In the genomic region with DNA sequence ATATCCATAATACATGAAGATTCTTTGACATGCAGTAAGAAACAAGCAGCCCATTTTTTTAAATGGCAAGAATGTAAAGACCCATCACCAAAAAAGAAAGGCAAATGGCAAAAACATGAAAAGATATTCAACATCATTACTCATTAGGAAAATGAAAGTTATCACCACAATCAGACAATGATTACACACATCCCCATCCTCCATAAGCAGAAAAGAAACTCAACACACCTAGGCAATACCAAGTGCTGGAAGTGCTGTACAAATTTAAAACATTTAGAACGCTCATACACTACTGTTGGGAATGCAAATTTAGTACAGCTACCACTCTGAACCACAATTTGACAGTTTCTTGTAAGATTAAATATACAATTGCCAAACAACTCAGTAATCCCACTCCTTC, we compare ENCODE assay signal across 31 cellular contexts.
DNase-seq lines count a peak whose midpoint lies in the region; ATAC-seq and TF ChIP-seq lines count a peak whose summit lies in the region.
"Had no signal": no experiment of that assay in that cellular context is flagged by ENCODE, and none has a peak within 500 bp of the region (broad histone marks: within the 10 kb centered on the region; RNA-seq: fewer than 3 reads in every experiment).

No MANE protein-coding gene starts in this region.

- no peak for TF ChIP-seq RAD21 in IMR-90 (IDR thresholded peaks at IDR 0.05; ENCODE audit: low read length)

- peaks cover 6% of the 10 kb centered on the region for H3K4me1 ChIP-seq in IMR-90 (ENCODE audit: control insufficient read depth, insufficient read depth, low read length)
- H3K4me1 ChIP-seq: ascending aorta, BLaER1, gastrocnemius medialis, left lung, testis, uterus had no signal

- no peak overlapping the region for H3K56ac ChIP-seq in IMR-90 (ENCODE audit: extremely low read depth, insufficient read depth, low read length)

- no peak overlapping the region for H4K8ac ChIP-seq in IMR-90 (ENCODE audit: low read depth in 2 of 2, low read length in 2 of 2)

- no peaks in the 10 kb centered on the region for H3K27me3 ChIP-seq in IMR-90 (ENCODE audit: control insufficient read depth, insufficient read depth, low read length)
- H3K27me3 ChIP-seq: ascending aorta, BLaER1, gastrocnemius medialis, left lung, testis, uterus had no signal

- H3K4me3 ChIP-seq in IMR-90 (ENCODE audit: insufficient read depth, low read depth, low read length): no peak overlapping the region
- H3K4me3 ChIP-seq: ascending aorta, BLaER1, gastrocnemius medialis, left lung, mucosa of descending colon, testis, uterus had no signal

- no CpG with 5 or more reads among the region's 1 CpG for WGBS in IMR-90 (ENCODE audit: extremely low coverage in 2 of 2, insufficient read length in 1 of 2), 2 experiments

- H3K23ac ChIP-seq in IMR-90 (ENCODE audit: low read depth, low read length): no peak overlapping the region

- no peak overlapping the region for H2BK5ac ChIP-seq in IMR-90 (ENCODE audit: low read depth, low read length, poor library complexity, severe bottlenecking)

- in situ Hi-C loops in IMR-90 (cut with MboI; ENCODE audit: low sequenced_read_pairs): no loop called here

- peak overlapping the region; percentile 55; the same call in 1 of the 2 replicates for H2BK20ac ChIP-seq in IMR-90 (ENCODE audit: low read depth, low read length)

- no peak overlapping the region for H2AK9ac ChIP-seq in IMR-90 (replicated peaks; ENCODE audit: low read depth, low read length, poor library complexity)

- BruUV-seq in IMR-90 (replicated peaks; lab: Mats Ljungman, UMichigan): no TSS peak

- no peak overlapping the region for H3K9ac ChIP-seq in IMR-90 (ENCODE audit: low read depth, low read length)
- H3K9ac ChIP-seq: BLaER1 had no signal

- no peak overlapping the region for H4K91ac ChIP-seq in IMR-90 (ENCODE audit: insufficient read depth, low read depth, low read length)

- H3K36me3 ChIP-seq in IMR-90 (ENCODE audit: control insufficient read depth, insufficient read depth, low read length): no peaks in the 10 kb centered on the region
- H3K36me3 ChIP-seq: ascending aorta, BLaER1, gastrocnemius medialis, left lung, uterus had no signal

- no peak overlapping the region for H3K14ac ChIP-seq in IMR-90 (replicated peaks; ENCODE audit: low read depth, low read length)

- H3K36me3 Mint-ChIP-seq in mesothelial cell of epicardium: no peaks in the 10 kb centered on the region
- H3K36me3 Mint-ChIP-seq: activated naive CD4-positive, alpha-beta T cell treated with anti-CD3 and anti-CD28 coated beads, Interleukin-2, amount 50 U/mL, for 72 hours; stimulated activated naive B cell treated with anti-CD40 and anti-IgM and Interleukin-4, amounts not matched to agents 10 μg/mL and 1 μg/mL and 100 μg/mL, for 72 hours had no signal

- ATAC-seq in GM18870 (IDR thresholded peaks at IDR 0.05; ENCODE audit: unreplicated experiment) (peak; percentile 91), GM21390 (IDR thresholded peaks at IDR 0.05; ENCODE audit: unreplicated experiment) (peak; percentile 81), HG03064 (IDR thresholded peaks at IDR 0.05; ENCODE audit: low read depth, unreplicated experiment) (peak; percentile 67), IMR-90 (ENCODE audit: low read depth) (no peak)
- ATAC-seq: activated CD4-positive, CD25-positive, alpha-beta regulatory T cell treated with anti-CD3 and anti-CD28 coated beads, Interleukin-2, amount 50 U/mL, for 24 hours; gastrocnemius medialis; left lung; mucosa of descending colon; stimulated activated naive B cell treated with anti-CD40 and anti-IgM and Interleukin-4, amounts not matched to agents 10 μg/mL and 1 μg/mL and 100 μg/mL, for 72 hours had no signal

- no peak for TF ChIP-seq POLR2A in IMR-90 (IDR thresholded peaks at IDR 0.05; ENCODE audit: low read depth, low read length)

- H3K27ac ChIP-seq in IMR-90 (ENCODE audit: insufficient read depth, low read length): no peak overlapping the region
- H3K27ac ChIP-seq: ascending aorta, BLaER1, gastrocnemius medialis, left lung, testis, uterus had no signal

- no peaks in the 10 kb centered on the region for H3K9me1 ChIP-seq in IMR-90 (ENCODE audit: insufficient read depth, low read length)

- H3K9me3 Mint-ChIP-seq in mesothelial cell of epicardium: no peaks in the 10 kb centered on the region
- H3K9me3 Mint-ChIP-seq: activated CD4-positive, alpha-beta memory T cell treated with anti-CD3 and anti-CD28 coated beads, Interleukin-2, amount 10 ng/mL, durations not matched to agents 7 days and 5 days; dendritic cell treated with granulocyte-macrophage colony-stimulating factor and Interleukin-4, amounts not matched to agents 40 ng/mL and 50 ng/mL, for 4 days; H9; nephron had no signal

- no peak overlapping the region for H3K4ac ChIP-seq in IMR-90 (ENCODE audit: low read depth, low read length)

- H2BK15ac ChIP-seq in IMR-90 (ENCODE audit: low read depth, low read length): no peak overlapping the region

- POLR2A ChIA-PET in IMR-90 (lab: Charles Lee; ENCODE audit: unreplicated experiment): no interaction called here

- dilution Hi-C loops in IMR-90 (cut with HindIII; ENCODE audit: low sequenced_read_pairs, unreplicated experiment): no loop called here

- no peaks in the 10 kb centered on the region for H3K27me3 Mint-ChIP-seq in mesothelial cell of epicardium (ENCODE audit: low read depth)
- H3K27me3 Mint-ChIP-seq: activated CD4-positive, alpha-beta memory T cell treated with anti-CD3 and anti-CD28 coated beads, Interleukin-2, amount 10 ng/mL, durations not matched to agents 7 days and 5 days; dendritic cell treated with granulocyte-macrophage colony-stimulating factor and Interleukin-4, amounts not matched to agents 40 ng/mL and 50 ng/mL, for 4 days had no signal

- TF ChIP-seq CTCF in IMR-90 (conservative IDR thresholded peaks at IDR 0.05; ENCODE audit: low read depth, low read length): no peak
- TF ChIP-seq CTCF in mesothelial cell of epicardium (IDR thresholded peaks at IDR 0.05; ENCODE audit: unreplicated experiment): no peak

- H3K4me3 Mint-ChIP-seq in mesothelial cell of epicardium: no peak overlapping the region
- H3K4me3 Mint-ChIP-seq: activated CD4-positive, alpha-beta memory T cell treated with anti-CD3 and anti-CD28 coated beads, Interleukin-2, amount 10 ng/mL, durations not matched to agents 7 days and 5 days; dendritic cell treated with granulocyte-macrophage colony-stimulating factor and Interleukin-4, amounts not matched to agents 40 ng/mL and 50 ng/mL, for 4 days; H9; nephron; stimulated activated naive B cell treated with anti-CD40 and anti-IgM and Interleukin-4, amounts not matched to agents 10 μg/mL and 1 μg/mL and 100 μg/mL, for 72 hours had no signal

- H2BK120ac ChIP-seq in IMR-90 (ENCODE audit: low read depth, low read length): no peak overlapping the region

- peaks cover 16% of the 10 kb centered on the region for H3K4me1 Mint-ChIP-seq in mesothelial cell of epicardium
- H3K4me1 Mint-ChIP-seq: H9; stimulated activated naive B cell treated with anti-CD40 and anti-IgM and Interleukin-4, amounts not matched to agents 10 μg/mL and 1 μg/mL and 100 μg/mL, for 72 hours had no signal

- H2AFZ ChIP-seq in IMR-90 (replicated peaks; ENCODE audit: low read length, poor library complexity): no peak overlapping the region

- H2AK5ac ChIP-seq in IMR-90 (ENCODE audit: low read depth, low read length): no peak overlapping the region

- H4K5ac ChIP-seq in IMR-90 (ENCODE audit: low read depth, low read length): no peak overlapping the region

- no peak overlapping the region for H3K4me2 ChIP-seq in IMR-90 (ENCODE audit: low read depth, low read length)
- H3K4me2 ChIP-seq: BLaER1 had no signal

- H4K20me1 ChIP-seq in IMR-90 (ENCODE audit: insufficient read depth, low read length): no peaks in the 10 kb centered on the region
- H4K20me1 ChIP-seq: BLaER1 had no signal

- H3K9me3 ChIP-seq in IMR-90 (ENCODE audit: control insufficient read depth, insufficient read depth, low read length): no peaks in the 10 kb centered on the region
- H3K9me3 ChIP-seq: ascending aorta, BLaER1, gastrocnemius medialis, left lung, mucosa of descending colon, testis, uterus had no signal

- intact Hi-C loops in IMR-90 (cut with micrococcal nuclease): loop anchor here (5.0 kb wide), 1 partner anchor 907 kb away; no protein-coding TSS in a partner anchor

- H3K79me1 ChIP-seq in IMR-90 (ENCODE audit: low read depth in 1 of 2, low read length in 2 of 2): no peaks in the 10 kb centered on the region

- no peak for DNase-seq in IMR-90
- no peak for DNase-seq in mesothelial cell of epicardium (ENCODE audit: low spot score in 2 of 2, unreplicated experiment in 2 of 2)
- DNase-seq in NCI-H1436 (lab: John Stamatoyannopoulos, UW): no peak
- no peak for DNase-seq in middle frontal gyrus (ENCODE audit: extremely low spot score, low spot score)
- DNase-seq in stimulated activated CD4-positive, alpha-beta T cell treated with anti-CD3 and anti-CD28 coated beads, Interleukin-12 subunit alpha, Interleukin-12 subunit beta, amount 100 ng/mL, for 4 hours: no peak
- DNase-seq: activated CD4-positive, alpha-beta memory T cell treated with anti-CD3 and anti-CD28 coated beads, Interleukin-2, amount 10 ng/mL, durations not matched to agents 7 days and 5 days; caudate nucleus; DND-41; gastrocnemius medialis; H9; hypothalamus; left lung; mucosa of descending colon; NCI-H1092; NCI-H2029; NCI-H69; stimulated activated CD4-positive, alpha-beta T cell treated with anti-CD3 and anti-CD28 coated beads, Interleukin-4, amount 100 ng/mL, for 24 hours; stimulated activated naive B cell treated with anti-CD40 and anti-IgM and Interleukin-4, amounts not matched to agents 10 μg/mL and 1 μg/mL and 100 μg/mL, for 72 hours; T-helper 1 cell; testis; uterus had no signal

- CTCF ChIA-PET in IMR-90 (lab: Yijun Ruan, JAX): no interaction called here

- H3K18ac ChIP-seq in IMR-90 (ENCODE audit: low read depth, low read length): no peak overlapping the region

- H3K27ac Mint-ChIP-seq in mesothelial cell of epicardium: no peak overlapping the region
- H3K27ac Mint-ChIP-seq: activated CD4-positive, alpha-beta memory T cell treated with anti-CD3 and anti-CD28 coated beads, Interleukin-2, amount 10 ng/mL, durations not matched to agents 7 days and 5 days; activated naive CD4-positive, alpha-beta T cell treated with anti-CD3 and anti-CD28 coated beads, Interleukin-2, amount 50 U/mL, for 72 hours; activated T-helper 2 cell treated with anti-CD3 and anti-CD28 coated beads, Interferon-gamma antibody, Interleukin-2, Interleukin-4, amounts not matched to agents 10 μg/mL and 5 μg/mL and 100 μg/mL, durations not matched to agents 14 hours and 24 hours and 36 hours; dendritic cell treated with granulocyte-macrophage colony-stimulating factor and Interleukin-4, amounts not matched to agents 40 ng/mL and 50 ng/mL, for 4 days; H9; nephron; stimulated activated naive B cell treated with anti-CD40 and anti-IgM and Interleukin-4, amounts not matched to agents 10 μg/mL and 1 μg/mL and 100 μg/mL, for 72 hours had no signal

TF ChIP-seq in IMR-90, 13 proteins besides CTCF, POLR2A, EP300 and RAD21 (continues in another document):
- no peak for TF ChIP-seq MAZ (IDR thresholded peaks at IDR 0.05; ENCODE audit: borderline replicate concordance, low read depth, low read length)
- TF ChIP-seq NFE2L2 (IDR thresholded peaks at IDR 0.05; ENCODE audit: low read depth, low read length): no peak
- TF ChIP-seq FOS (IDR thresholded peaks at IDR 0.05; ENCODE audit: low read depth, low read length): no peak
- TF ChIP-seq BHLHE40 (IDR thresholded peaks at IDR 0.05; ENCODE audit: low read depth, low read length): no peak
- no peak for TF ChIP-seq CEBPB (IDR thresholded peaks at IDR 0.05; ENCODE audit: low read depth, low read length)
